In the genomic region with DNA sequence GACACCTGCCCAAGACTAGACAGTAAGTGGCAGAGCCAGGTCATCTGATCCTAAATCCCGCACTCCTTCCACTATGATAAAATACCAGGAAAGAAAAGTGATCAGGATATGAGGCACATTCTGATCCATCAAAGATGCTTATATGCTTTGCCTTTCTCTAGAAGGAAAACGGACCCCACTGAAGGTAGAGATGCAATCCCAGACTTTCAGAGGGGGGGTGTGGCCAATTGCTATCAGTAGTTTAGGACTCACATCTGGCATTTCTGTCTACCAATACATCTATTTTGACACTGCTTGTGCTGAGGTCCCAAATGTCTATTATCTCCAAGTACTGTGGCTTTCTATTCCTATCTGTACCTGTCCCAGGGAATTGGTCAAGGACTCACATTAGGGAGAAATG, we compare ENCODE assay signal across 8 cellular contexts. TPM values are rescaled to one million over a fixed set of nuclear protein-coding genes. Genes with fewer than 3 reads are reported as not detected.
DNase-seq lines count a peak whose midpoint lies in the region; ATAC-seq and TF ChIP-seq lines count a peak whose summit lies in the region.

No MANE protein-coding gene starts in this region.

- intact Hi-C loops in natural killer cell (cut with micrococcal nuclease), result no loop called here

- H3K4me1 Mint-ChIP-seq in IgD-negative memory B cell (peaks cover 33 to 53% (median 40%) of the 10 kb centered on the region in 3 donors), natural killer cell (peaks cover 56 to 65% of the 10 kb centered on the region in 2 donors)

- H3K27me3 Mint-ChIP-seq in IgD-negative memory B cell (no peaks in the 10 kb centered on the region), natural killer cell (ENCODE audit: low read depth in 2 of 2) (no peaks in the 10 kb centered on the region)

- POLR2A ChIA-PET in HEK293T (lab: Yijun Ruan, JAX), result interaction anchor here (1.1 to 4.0 kb wide), 5 partner anchors 9 to 74 kb away, joined by 3 to 73 read pairs (median 19); partner anchors contain the start of genes RACK1 and TRIM41

- H3K36me3 Mint-ChIP-seq in IgD-negative memory B cell (peaks cover 4% of the 10 kb centered on the region), natural killer cell (no peaks in the 10 kb centered on the region)

- CTCF ChIA-PET in HEK293T (lab: Yijun Ruan, JAX), result interaction anchor here (1.0 to 1.2 kb wide), 2 partner anchors 36 to 75 kb away, joined by 4 to 5 read pairs; partner anchors contain the start of gene TRIM41

- peak overlapping the region; percentile 93 to 100 (median 98) for H3K4me3 Mint-ChIP-seq in IgD-negative memory B cell
- H3K4me3 Mint-ChIP-seq in natural killer cell, result peak overlapping the region; percentile 99

- H3K9me3 Mint-ChIP-seq in IgD-negative memory B cell (no peaks in the 10 kb centered on the region), natural killer cell (no peaks in the 10 kb centered on the region)

- H3K27ac ChIP-seq in coronary artery, result peak overlapping the region in 1 of 2 donors; percentile 99

- TF ChIP-seq CTCF in AG09309 (IDR thresholded peaks at IDR 0.05; ENCODE audit: control insufficient read depth, insufficient read depth, low read depth, low read length, missing control alignments) (no peak), coronary artery (IDR thresholded peaks at IDR 0.05) (no peak), natural killer cell (IDR thresholded peaks at IDR 0.05) (no peak)

- no peak for ATAC-seq in natural killer cell
- ATAC-seq in HG02970 (IDR thresholded peaks at IDR 0.05; ENCODE audit: low FRiP score, unreplicated experiment), result no peak

- H3K4me3 ChIP-seq in AG09309 (ENCODE audit: control insufficient read depth, low read depth, low read length) (peak overlapping the region; percentile 82), coronary artery (peak overlapping the region; percentile 88)

- H3K27ac Mint-ChIP-seq in IgD-negative memory B cell, result peak overlapping the region in 2 of 3 donors; percentile 80 to 96
- H3K27ac Mint-ChIP-seq in natural killer cell, result peak overlapping the region; percentile 98 to 99

- DNase-seq in AG09309 (ENCODE audit: low read depth) (no peak), coronary artery (ENCODE audit: low spot score) (no peak), natural killer cell (no peak), HEK293T (ENCODE audit: extremely low spot score) (no peak), HK-2 (ENCODE audit: unreplicated experiment) (no peak), UCSD-AML1 (lab: John Stamatoyannopoulos, UW; ENCODE audit: unreplicated experiment) (no peak)

TF ChIP-seq in HEK293T, 16 proteins besides CTCF, POLR2A, EP300 and RAD21:
- TF ChIP-seq BHLHE40 (IDR thresholded peaks at IDR 0.05; ENCODE audit: borderline replicate concordance), result no peak
- TF ChIP-seq ARNT (IDR thresholded peaks at IDR 0.05), result no peak
- TF ChIP-seq FOXA1 (IDR thresholded peaks at IDR 0.05), result no peak
- TF ChIP-seq SUZ12 (IDR thresholded peaks at IDR 0.05), result no peak
- TF ChIP-seq FOXM1 (IDR thresholded peaks at IDR 0.05; ENCODE audit: borderline replicate concordance), result no peak
- TF ChIP-seq CTBP1 (IDR thresholded peaks at IDR 0.05; ENCODE audit: borderline replicate concordance), result no peak
- TF ChIP-seq, protein P1, sequence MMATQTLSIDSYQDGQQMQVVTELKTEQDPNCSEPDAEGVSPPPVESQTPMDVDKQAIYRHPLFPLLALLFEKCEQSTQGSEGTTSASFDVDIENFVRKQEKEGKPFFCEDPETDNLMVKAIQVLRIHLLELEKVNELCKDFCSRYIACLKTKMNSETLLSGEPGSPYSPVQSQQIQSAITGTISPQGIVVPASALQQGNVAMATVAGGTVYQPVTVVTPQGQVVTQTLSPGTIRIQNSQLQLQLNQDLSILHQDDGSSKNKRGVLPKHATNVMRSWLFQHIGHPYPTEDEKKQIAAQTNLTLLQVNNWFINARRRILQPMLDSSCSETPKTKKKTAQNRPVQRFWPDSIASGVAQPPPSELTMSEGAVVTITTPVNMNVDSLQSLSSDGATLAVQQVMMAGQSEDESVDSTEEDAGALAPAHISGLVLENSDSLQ (IDR thresholded peaks at IDR 0.05), result no peak
- no peak for TF ChIP-seq HDGF (IDR thresholded peaks at IDR 0.05; ENCODE audit: borderline replicate concordance)
- no peak for TF ChIP-seq LEF1 (IDR thresholded peaks at IDR 0.05; ENCODE audit: borderline replicate concordance)
- no peak for TF ChIP-seq ZNF384 (IDR thresholded peaks at IDR 0.05)
- no peak for TF ChIP-seq ELF4 (IDR thresholded peaks at IDR 0.05)
- TF ChIP-seq L3MBTL2 (conservative IDR thresholded peaks at IDR 0.05), result no peak
TF ChIP-seq in HEK293T: peak in this region for 0.

RNA-seq across cellular contexts. Expression of gene TRIM52, which starts 1.7 kb away (rescaled TPM):
- polyA plus RNA-seq in IgD-negative memory B cell, result 31.6 TPM
- total RNA-seq in natural killer cell, result 10 to 100 TPM; 43.4 to 60.0 (median 44.4) TPM

RNA-seq across cellular contexts. Expression of gene RACK1, which starts 15.6 kb away (rescaled TPM):
- polyA plus RNA-seq in IgD-negative memory B cell, result 2,243 TPM
- total RNA-seq in natural killer cell, result 1,000 to 10,000 TPM; 1,089 to 1,233 (median 1,138) TPM

RNA-seq across cellular contexts. Expression of gene TRIM41, which starts 36.2 kb away (rescaled TPM):
- 1.3 TPM for polyA plus RNA-seq in IgD-negative memory B cell
- 10 to 100 TPM; 33.4 to 41.6 (median 36.0) TPM for total RNA-seq in natural killer cell

RNA-seq across cellular contexts. Expression of gene TRIM7, which starts 54.3 kb away (rescaled TPM):
- polyA plus RNA-seq in IgD-negative memory B cell, result 0.71 TPM
- total RNA-seq in natural killer cell, result 1 to 10 TPM in 1 of 3 donors, under 1 TPM in 1, not detected in 1; 0.73 to 1.2 TPM
